In the genomic region with DNA sequence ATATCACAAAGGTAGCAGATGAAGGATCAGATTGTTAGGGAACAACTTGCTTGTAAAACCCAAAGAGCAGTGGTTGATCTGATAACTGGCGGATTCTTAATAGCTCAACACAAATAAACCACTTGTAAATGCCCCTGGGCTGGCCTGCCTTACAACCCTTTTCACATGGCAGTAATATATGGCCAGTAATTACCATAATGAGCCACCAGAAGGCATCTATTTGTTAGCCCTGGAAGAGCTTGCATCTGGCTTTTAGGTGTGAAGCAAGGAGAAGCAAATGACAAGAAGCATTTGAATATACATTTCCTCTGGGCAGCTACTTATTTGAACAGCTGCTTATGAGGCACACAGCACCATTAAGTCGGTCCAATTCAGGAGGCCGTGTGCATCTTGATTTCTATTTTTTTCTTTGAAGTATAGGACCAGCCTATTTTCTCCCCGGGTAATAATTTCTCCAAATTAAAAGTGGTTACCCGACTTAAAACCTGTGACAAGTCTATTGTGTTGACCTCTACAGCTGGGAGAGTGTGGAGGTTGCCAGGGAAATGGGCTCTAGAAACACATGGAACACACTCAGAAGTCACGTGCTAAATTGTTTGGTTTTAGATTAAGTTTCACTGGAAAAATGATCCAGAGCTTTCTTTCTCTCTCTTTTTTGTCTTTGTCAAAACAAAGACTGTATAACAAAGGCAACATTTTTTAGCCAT, we compare ENCODE assay signal across 10 cellular contexts.
DNase-seq lines count a peak whose midpoint lies in the region; ATAC-seq and TF ChIP-seq lines count a peak whose summit lies in the region.
"Had no signal": no experiment of that assay in that cellular context is flagged by ENCODE, and none has a peak within 500 bp of the region (broad histone marks: within the 10 kb centered on the region; RNA-seq: fewer than 3 reads in every experiment).

No MANE protein-coding gene starts in this region.

- peak overlapping the region in 1 of 3 donors; percentile 13 for H3K27ac ChIP-seq in thyroid gland
- H3K27ac ChIP-seq in gastroesophageal sphincter = no peak overlapping the region
- H3K27ac ChIP-seq: A549 had no signal

- ATAC-seq in gastroesophageal sphincter (no peak), HG03135 (IDR thresholded peaks at IDR 0.05; ENCODE audit: unreplicated experiment) (no peak)

- TF ChIP-seq CTCF in choroid plexus epithelial cell (conservative IDR thresholded peaks at IDR 0.05; ENCODE audit: low read depth, low read length) = peak; percentile 9
- peak in 1 of 6 experiments; percentile 8 for TF ChIP-seq CTCF in thyroid gland (IDR thresholded peaks at IDR 0.05)
- no peak for TF ChIP-seq CTCF in gastroesophageal sphincter (IDR thresholded peaks at IDR 0.05)

- H3K27me3 ChIP-seq in thyroid gland (no peaks in the 10 kb centered on the region), gastroesophageal sphincter (no peaks in the 10 kb centered on the region)

- H3K9me3 ChIP-seq in thyroid gland (no peaks in the 10 kb centered on the region), gastroesophageal sphincter (no peaks in the 10 kb centered on the region)
- H3K9me3 ChIP-seq: A549 had no signal

- H3K4me1 ChIP-seq in thyroid gland (peaks cover 6 to 16% of the 10 kb centered on the region in 2 donors), gastroesophageal sphincter (no peaks in the 10 kb centered on the region)
- H3K4me1 ChIP-seq: A549 had no signal

- no peak for TF ChIP-seq POLR2A in thyroid gland (IDR thresholded peaks at IDR 0.05)
- no peak for TF ChIP-seq POLR2A in gastroesophageal sphincter (IDR thresholded peaks at IDR 0.05)

- no peak for TF ChIP-seq EP300 in gastroesophageal sphincter (IDR thresholded peaks at IDR 0.05)

- peak; percentile 27 for DNase-seq in SIG-M5 treated with dmso at 0.1 percent for 504 hours (lab: John Stamatoyannopoulos, UW; ENCODE audit: unreplicated experiment)
- no peak for DNase-seq in SIG-M5 (lab: John Stamatoyannopoulos, UW)
- DNase-seq in NCI-H345 (lab: John Stamatoyannopoulos, UW) = peak; percentile 88
- peak; percentile 11 for DNase-seq in choroid plexus epithelial cell (ENCODE audit: low read depth)
- DNase-seq in thyroid gland = peak; percentile 27 to 34
- DNase-seq in GM19240 (ENCODE audit: insufficient read length, low spot score) = no peak
- DNase-seq: stimulated activated CD8-positive, alpha-beta memory T cell treated with anti-CD3 and anti-CD28 coated beads, Interleukin-4, amount 100 ng/mL, for 48 hours had no signal

- H3K36me3 ChIP-seq in thyroid gland (no peaks in the 10 kb centered on the region), gastroesophageal sphincter (no peaks in the 10 kb centered on the region)

- H3K4me3 ChIP-seq in choroid plexus epithelial cell (ENCODE audit: low read depth, low read length) (no peak overlapping the region), thyroid gland (replicated peaks in 1 of 3) (no peak overlapping the region), gastroesophageal sphincter (no peak overlapping the region)
- H3K4me3 ChIP-seq: A549 had no signal

- 38 to 46% methylated on average over 6 of the region's 6 CpGs for WGBS in thyroid gland, 2 donors
- WGBS in gastroesophageal sphincter (ENCODE audit: low coverage in 1 of 2), 2 donors = 34 to 39% methylated on average over 6 of the region's 6 CpGs

- intact Hi-C loops in thyroid gland (cut with DNase I) = no loop called here

Comparison
In these comparisons a context has a peak if more than half of its experiments do, and no peak if none do; other contexts are left out.
1. DNase-seq: peak in SIG-M5 treated with dmso at 0.1 percent for 504 hours (single experiment), NCI-H345 (single experiment), choroid plexus epithelial cell (single experiment) and thyroid gland (2 of 2); none in SIG-M5 (single experiment) and GM19240 (single experiment).